8 cellular contexts compared by ENCODE assay signal in the genomic region with DNA sequence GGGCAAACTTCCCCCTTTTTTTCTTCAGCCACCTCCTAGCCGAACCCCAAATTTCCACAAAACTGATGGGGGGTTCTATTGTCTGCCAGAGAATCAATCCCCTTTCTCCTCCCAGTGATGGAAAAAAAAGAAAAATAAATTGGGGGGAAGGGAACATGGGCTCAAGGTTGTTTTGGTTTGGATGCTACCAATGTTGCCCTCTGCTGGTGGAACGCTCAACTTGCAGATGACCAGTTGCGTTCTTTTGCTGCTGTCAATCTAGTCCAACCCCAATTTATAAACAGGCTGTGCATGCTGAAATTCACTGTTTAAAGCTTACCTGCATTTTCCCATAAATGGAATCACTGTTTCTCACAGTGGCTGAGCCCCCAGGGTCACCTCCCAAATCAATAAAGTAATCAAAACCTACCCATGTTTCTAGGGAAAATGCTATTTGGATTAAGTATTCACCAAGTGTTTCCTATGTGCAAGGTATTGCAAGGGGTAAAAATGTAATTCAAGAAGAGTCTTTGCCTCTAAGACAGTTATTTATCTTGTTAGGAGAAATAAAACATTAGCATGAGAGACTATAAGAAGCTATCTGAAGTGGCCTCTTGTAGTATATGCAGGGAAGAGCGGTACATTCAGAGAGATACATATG.
DNase-seq lines count a peak whose midpoint lies in the region; ATAC-seq and TF ChIP-seq lines count a peak whose summit lies in the region.

No MANE protein-coding gene starts in this region.

- no peak overlapping the region for H3K27ac Mint-ChIP-seq in immature natural killer cell

- no peaks in the 10 kb centered on the region for H3K4me1 ChIP-seq in adrenal gland (replicated peaks in 1 of 2)

- no peak for TF ChIP-seq POLR2A in adrenal gland (IDR thresholded peaks at IDR 0.05)

- H3K27me3 ChIP-seq in adrenal gland: peaks cover 17% of the 10 kb centered on the region

- intact Hi-C loops in adrenal gland (cut with DNase I): no loop called here

- H3K27me3 Mint-ChIP-seq in immature natural killer cell (ENCODE audit: low read depth in 3 of 3): peaks cover 0 to 6% (median 3%) of the 10 kb centered on the region in 3 donors

- DNase-seq in COLO829 (ENCODE audit: low spot score) (peak; percentile 59), GM20000 (ENCODE audit: low spot score) (peak; percentile 34), NCI-H82 treated with DMSO at 0.1 percent for 48 hours (lab: John Stamatoyannopoulos, UW; ENCODE audit: unreplicated experiment) (peak; percentile 25), adrenal gland (peak in 6 of 7 donors; percentile 26 to 64 (median 52)), immature natural killer cell (peak in 2 of 3 donors; percentile 23 to 24), superior temporal gyrus (ENCODE audit: extremely low spot score) (peak; percentile 18)

- no peak overlapping the region for H3K4me3 Mint-ChIP-seq in immature natural killer cell

- H3K36me3 ChIP-seq in adrenal gland (replicated peaks in 1 of 2): no peaks in the 10 kb centered on the region

- peak; percentile 60 for TF ChIP-seq CTCF in GM20000 (IDR thresholded peaks at IDR 0.05; ENCODE audit: extremely low read depth, missing control alignments)
- TF ChIP-seq CTCF in adrenal gland (IDR thresholded peaks at IDR 0.05): peak; percentile 61 to 72 (median 64)

- WGBS in adrenal gland, 4 donors: 26 to 36% (median 28%) methylated on average over 4 of the region's 4 CpGs

- no peaks in the 10 kb centered on the region for H3K4me1 Mint-ChIP-seq in immature natural killer cell

- no peaks in the 10 kb centered on the region for H3K9me3 ChIP-seq in adrenal gland (replicated peaks in 1 of 3)

- H3K4me3 ChIP-seq in adrenal gland: no peak overlapping the region

- no peak overlapping the region for H3K27ac ChIP-seq in adrenal gland

- no peaks in the 10 kb centered on the region for H3K9me3 Mint-ChIP-seq in immature natural killer cell

- no peaks in the 10 kb centered on the region for H3K36me3 Mint-ChIP-seq in immature natural killer cell

- ATAC-seq in GM21423 (IDR thresholded peaks at IDR 0.05; ENCODE audit: unreplicated experiment): no peak
- no peak for ATAC-seq in GM18517 (IDR thresholded peaks at IDR 0.05; ENCODE audit: unreplicated experiment)
